ENCODE assay signal across 8 cellular contexts in genomic region chr16:4801962-4802658, GRCh38. TPM values are rescaled to one million over a fixed set of nuclear protein-coding genes. Genes with fewer than 3 reads are reported as not detected.
DNase-seq lines count a peak whose midpoint lies in the region; ATAC-seq lines count a peak whose summit lies in the region.

TSS of gene ROGDI (minus strand) at chr16:4802633. CDS start at chr16:4802571, 62 bp downstream.

- peak; percentile 51 for ATAC-seq in GM18909 (IDR thresholded peaks at IDR 0.05; ENCODE audit: poor library complexity, unreplicated experiment)
- peak; percentile 61 for ATAC-seq in HG03159 (IDR thresholded peaks at IDR 0.05; ENCODE audit: unreplicated experiment)
- ATAC-seq in left lobe of liver: peak; percentile 76

- DNase-seq in AG08395 (ENCODE audit: low spot score) (peak; percentile 43), NCI-H2196 treated with DMSO at 0.1 percent for 48 hours (lab: John Stamatoyannopoulos, UW; ENCODE audit: unreplicated experiment) (peak; percentile 79), left lobe of liver (ENCODE audit: low spot score) (peak; percentile 93)
- DNase-seq in activated CD4-positive, alpha-beta T cell treated with anti-CD3 and anti-CD28 coated beads for 4 hours: peak; percentile 75 to 81
- peak; percentile 75 to 81 for DNase-seq in stimulated activated CD4-positive, alpha-beta T cell treated with anti-CD3 and anti-CD28 coated beads, Interleukin-2, amount 100 ng/mL, for 24 hours

- H3K27ac ChIP-seq in cingulate gyrus (ENCODE audit: low read depth, low read length): peak within 1 kb of the TSS; percentile 96

RNA-seq across cellular contexts. Expression of gene ROGDI, which starts in this region (rescaled TPM):
- total RNA-seq in left lobe of liver: 21.5 TPM

Comparison
In these comparisons a context has a peak if more than half of its experiments do, and no peak if none do; other contexts are left out.
1. Peak in every context shown above with its lines: DNase-seq, ATAC-seq and H3K27ac ChIP-seq.
2. DNase-seq: peak in every context shown above with its lines; median percentile 93 in left lobe of liver; 79 in NCI-H2196 treated with DMSO at 0.1 percent for 48 hours; 78 in activated CD4-positive, alpha-beta T cell treated with anti-CD3 and anti-CD28 coated beads for 4 hours; 78 in stimulated activated CD4-positive, alpha-beta T cell treated with anti-CD3 and anti-CD28 coated beads, Interleukin-2, amount 100 ng/mL, for 24 hours; 43 in AG08395.